In the genomic region with DNA sequence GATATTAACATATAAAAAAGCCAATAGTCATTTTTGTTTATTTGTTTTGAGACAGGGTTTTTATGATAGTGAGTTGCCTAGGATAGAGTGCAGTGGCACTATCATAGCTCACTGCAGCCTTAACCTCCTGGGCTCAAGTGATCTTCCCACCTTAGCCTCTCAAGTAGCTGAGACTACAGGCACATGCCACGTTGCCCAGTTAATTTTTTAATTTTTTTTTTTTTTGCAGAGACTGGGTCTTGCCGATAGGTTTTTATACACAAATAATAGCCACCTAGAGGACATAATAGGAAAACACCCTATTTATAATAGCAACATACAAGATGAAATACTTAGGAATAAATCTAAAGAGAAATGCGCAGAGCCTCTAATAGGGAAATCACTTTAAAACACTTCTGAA, we compare ENCODE assay signal across 8 cellular contexts. TPM values are rescaled to one million over a fixed set of nuclear protein-coding genes. Genes with fewer than 3 reads are reported as not detected.
DNase-seq lines count a peak whose midpoint lies in the region; ATAC-seq and TF ChIP-seq lines count a peak whose summit lies in the region.
"Had no signal": no experiment of that assay in that cellular context is flagged by ENCODE, and none has a peak within 500 bp of the region (broad histone marks: within the 10 kb centered on the region; RNA-seq: fewer than 3 reads in every experiment).

No MANE protein-coding gene starts in this region.

- TF ChIP-seq CTCF in neural progenitor cell (IDR thresholded peaks at IDR 0.05), result peak; percentile 32

- H3K4me1 ChIP-seq in neural progenitor cell, result no peaks in the 10 kb centered on the region

- peaks cover 21% of the 10 kb centered on the region for H3K36me3 Mint-ChIP-seq in neural progenitor cell

- H3K4me3 Mint-ChIP-seq in neural progenitor cell, result no peak overlapping the region
- H3K4me3 Mint-ChIP-seq: activated naive CD4-positive, alpha-beta T cell treated with anti-CD3 and anti-CD28 coated beads, Interleukin-2, amount 50 U/mL, for 24 hours had no signal

- no peaks in the 10 kb centered on the region for H3K4me1 Mint-ChIP-seq in neural progenitor cell

- H3F3A ChIP-seq in neural progenitor cell (ENCODE audit: low read depth), result no peaks in the 10 kb centered on the region

- peaks cover 18% of the 10 kb centered on the region for H4K20me1 ChIP-seq in neural progenitor cell (ENCODE audit: low read depth)

- no peaks in the 10 kb centered on the region for H3K27me3 Mint-ChIP-seq in neural progenitor cell (ENCODE audit: insufficient read depth, low read depth)
- H3K27me3 Mint-ChIP-seq: activated naive CD4-positive, alpha-beta T cell treated with anti-CD3 and anti-CD28 coated beads, Interleukin-2, amount 50 U/mL, for 24 hours had no signal

- peaks cover 19% of the 10 kb centered on the region for H3K36me3 ChIP-seq in neural progenitor cell

- no peak overlapping the region for H3K4me2 ChIP-seq in neural progenitor cell

- H3K27ac ChIP-seq in neural progenitor cell, result no peak overlapping the region

- no peak overlapping the region for H3K9ac ChIP-seq in neural progenitor cell

- no peak for ATAC-seq in GM18511 (IDR thresholded peaks at IDR 0.05; ENCODE audit: unreplicated experiment)

- H3K4me3 ChIP-seq in neural progenitor cell, result no peak overlapping the region

- H3K9me3 Mint-ChIP-seq in neural progenitor cell, result no peaks in the 10 kb centered on the region
- H3K9me3 Mint-ChIP-seq: activated naive CD4-positive, alpha-beta T cell treated with anti-CD3 and anti-CD28 coated beads, Interleukin-2, amount 50 U/mL, for 24 hours had no signal

- H3K27ac Mint-ChIP-seq in neural progenitor cell, result no peak overlapping the region
- H3K27ac Mint-ChIP-seq: activated naive CD4-positive, alpha-beta T cell treated with anti-CD3 and anti-CD28 coated beads, Interleukin-2, amount 50 U/mL, for 24 hours had no signal

- H3K27me3 ChIP-seq in neural progenitor cell, result no peaks in the 10 kb centered on the region

- no peaks in the 10 kb centered on the region for H3K9me3 ChIP-seq in neural progenitor cell (ENCODE audit: low read depth)

- DNase-seq in EL (peak; percentile 27), NCI-H2171 (lab: John Stamatoyannopoulos, UW) (peak; percentile 7), dermis microvascular lymphatic vessel endothelial cell (ENCODE audit: low read depth in 2 of 2) (peak; percentile 37 to 63), neural progenitor cell (ENCODE audit: low spot score) (no peak), HPDE6-E6E7 (ENCODE audit: extremely low spot score) (no peak), SHP77 treated with DMSO at 0.1 percent for 48 hours (lab: John Stamatoyannopoulos, UW) (no peak)

- H2AFZ ChIP-seq in neural progenitor cell (replicated peaks), result no peak overlapping the region

- H3K79me2 ChIP-seq in neural progenitor cell (ENCODE audit: low read depth), result peaks cover 56% of the 10 kb centered on the region

RNA-seq across cellular contexts. Expression of gene EIF3J, which starts 13.3 kb away (rescaled TPM):
- 35.3 and 46.5 TPM in 2 replicates for total RNA-seq in dermis microvascular lymphatic vessel endothelial cell
- total RNA-seq in neural progenitor cell (ENCODE audit: low replicate concordance), result 43.8 and 76.2 TPM in 2 replicates

Comparison
In these comparisons a context has a peak if more than half of its experiments do, and no peak if none do; other contexts are left out.
1. DNase-seq: peak in EL (single experiment), NCI-H2171 (single experiment) and dermis microvascular lymphatic vessel endothelial cell (2 of 2); none in neural progenitor cell (single experiment), HPDE6-E6E7 (single experiment) and SHP77 treated with DMSO at 0.1 percent for 48 hours (single experiment).